In genomic region chr9:130765135-130766030, GRCh38 we compare ENCODE assay signal across 8 cellular contexts.
DNase-seq lines count a peak whose midpoint lies in the region; ATAC-seq and TF ChIP-seq lines count a peak whose summit lies in the region.

No MANE protein-coding gene starts in this region.

- H3K36me3 Mint-ChIP-seq in activated B cell treated with CpG ODN at 0.5 μM for 24 hours (ENCODE audit: low read depth) (no peaks in the 10 kb centered on the region), nephron (ENCODE audit: low read depth) (no peaks in the 10 kb centered on the region)

- no peaks in the 10 kb centered on the region for H3K9me3 Mint-ChIP-seq in activated B cell treated with CpG ODN at 0.5 μM for 24 hours
- H3K9me3 Mint-ChIP-seq in nephron, result no peaks in the 10 kb centered on the region

- H3K4me3 Mint-ChIP-seq in activated B cell treated with CpG ODN at 0.5 μM for 24 hours, result peak overlapping the region; percentile 11
- H3K4me3 Mint-ChIP-seq in nephron, result no peak overlapping the region

- H3K27me3 Mint-ChIP-seq in activated B cell treated with CpG ODN at 0.5 μM for 24 hours (no peaks in the 10 kb centered on the region), nephron (ENCODE audit: low read depth) (no peaks in the 10 kb centered on the region)

- H3K4me1 Mint-ChIP-seq in activated B cell treated with CpG ODN at 0.5 μM for 24 hours (peaks cover 50% of the 10 kb centered on the region), nephron (peaks cover 45% of the 10 kb centered on the region)

- CTCF ChIA-PET in activated B cell treated with CpG ODN at 0.5 μM for 24 hours (lab: Charles Lee), result interaction anchor here (1.8 kb wide), 1 partner anchor 65 kb away, joined by 3 read pairs; no protein-coding TSS in a partner anchor

- ATAC-seq in GM21360 (IDR thresholded peaks at IDR 0.05; ENCODE audit: unreplicated experiment), result peak; percentile 59
- ATAC-seq in activated B cell treated with CpG ODN at 0.5 μM for 24 hours (ENCODE audit: low read depth), result peak; percentile 42
- no peak for ATAC-seq in HG03439 (IDR thresholded peaks at IDR 0.05; ENCODE audit: unreplicated experiment)

- DNase-seq in EL (peak; percentile 49), activated B cell treated with CpG ODN at 0.5 μM for 24 hours (no peak), midbrain (lab: John Stamatoyannopoulos, UW) (no peak), islet precursor cell (no peak)
- DNase-seq in central memory CD4-positive, alpha-beta T cell, result no peak

- peak overlapping the region; percentile 30 for H3K27ac Mint-ChIP-seq in activated B cell treated with CpG ODN at 0.5 μM for 24 hours
- H3K27ac Mint-ChIP-seq in nephron, result peak overlapping the region; percentile 18 to 71 (median 34)

- intact Hi-C loops in activated B cell treated with CpG ODN at 0.5 μM for 24 hours (cut with micrococcal nuclease), result no loop called here

- POLR2A ChIA-PET in activated B cell treated with CpG ODN at 0.5 μM for 24 hours (lab: Charles Lee), result no interaction called here

- no peak for TF ChIP-seq CTCF in activated B cell treated with CpG ODN at 0.5 μM for 24 hours (IDR thresholded peaks at IDR 0.05)
- TF ChIP-seq CTCF in nephron (IDR thresholded peaks at IDR 0.05; ENCODE audit: unreplicated experiment in 3 of 3), result no peak
